ENCODE assay signal across 8 cellular contexts in genomic region chr11:118911880-118912741, GRCh38. TPM values are rescaled to one million over a fixed set of nuclear protein-coding genes. Genes with fewer than 3 reads are reported as not detected.
DNase-seq lines count a peak whose midpoint lies in the region; ATAC-seq and TF ChIP-seq lines count a peak whose summit lies in the region.

No MANE protein-coding gene starts in this region.

- H3K9me3 Mint-ChIP-seq in activated CD4-positive, alpha-beta memory T cell treated with anti-CD3 and anti-CD28 coated beads, Interleukin-2, amount 10 ng/mL, durations not matched to agents 7 days and 5 days = no peaks in the 10 kb centered on the region

- no peaks in the 10 kb centered on the region for H3K27me3 Mint-ChIP-seq in activated CD4-positive, alpha-beta memory T cell treated with anti-CD3 and anti-CD28 coated beads, Interleukin-2, amount 10 ng/mL, durations not matched to agents 7 days and 5 days

- H3K4me2 ChIP-seq in Loucy (ENCODE audit: low read depth, low read length, poor library complexity, severe bottlenecking) = peak overlapping the region; percentile 75

- H3K4me3 ChIP-seq in BJ (ENCODE audit: low read depth, low read length) (peak overlapping the region; percentile 1; the same call in 1 of the 2 replicates), Loucy (ENCODE audit: low read length, poor library complexity, severe bottlenecking) (peak overlapping the region; percentile 58), mesodermal cell (ENCODE audit: extremely low read depth, insufficient read depth, low read length, poor library complexity, severe bottlenecking) (peak overlapping the region; percentile 16)

- H3K27me3 ChIP-seq in BJ (ENCODE audit: control insufficient read depth, insufficient read depth, low read length) (no peaks in the 10 kb centered on the region), Loucy (ENCODE audit: insufficient read depth, low read length, poor library complexity, severe bottlenecking) (no peaks in the 10 kb centered on the region)

- peak overlapping the region; percentile 100 for H3K27ac ChIP-seq in mesodermal cell (ENCODE audit: low read depth, low read length, severe bottlenecking)

- POLR2A ChIA-PET in BJ (lab: Charles Lee) = interaction anchor here (0.6 to 1.6 kb wide), 2 partner anchors 120 to 121 kb away, joined by 3 to 8 read pairs; partner anchors contain the start of gene DDX6
- POLR2A ChIA-PET in activated CD4-positive, alpha-beta memory T cell treated with anti-CD3 and anti-CD28 coated beads, Interleukin-2, amount 10 ng/mL, durations not matched to agents 7 days and 5 days (lab: Charles Lee) = interaction anchor here (1.1 to 5.7 kb wide), 9 partner anchors 17 to 295 kb away, joined by 3 to 72 read pairs (median 5); partner anchors contain the start of genes CBL, CXCR5 and DDX6

- peak overlapping the region; percentile 71 for H3K9ac ChIP-seq in Loucy (ENCODE audit: low read depth, low read length, poor library complexity, severe bottlenecking)

- H3K9me3 ChIP-seq in Loucy (ENCODE audit: insufficient read depth, low read depth, low read length) (no peaks in the 10 kb centered on the region), mesodermal cell (ENCODE audit: control insufficient read depth, low read length) (no peaks in the 10 kb centered on the region)

- ATAC-seq in GM21390 (IDR thresholded peaks at IDR 0.05; ENCODE audit: unreplicated experiment) = no peak

- peak overlapping the region; percentile 59 for H3K4me3 Mint-ChIP-seq in activated CD4-positive, alpha-beta memory T cell treated with anti-CD3 and anti-CD28 coated beads, Interleukin-2, amount 10 ng/mL, durations not matched to agents 7 days and 5 days

- no peak overlapping the region for H2AFZ ChIP-seq in Loucy (ENCODE audit: low read length)

- TF ChIP-seq CTCF in BJ (IDR thresholded peaks at IDR 0.05; ENCODE audit: insufficient read depth, low read depth, low read length) (no peak), Loucy (conservative IDR thresholded peaks at IDR 0.05; ENCODE audit: low read length) (no peak)

- H3F3A ChIP-seq in Loucy (ENCODE audit: low read depth) = 0 out of 2 replicates have a peak, but pooled peaks cover 4% of the 10 kb centered on the region

- H3K9me2 ChIP-seq in Loucy (replicated peaks; ENCODE audit: low read depth, low read length) = no peaks in the 10 kb centered on the region

- peaks cover 14% of the 10 kb centered on the region for H3K36me3 Mint-ChIP-seq in activated CD4-positive, alpha-beta memory T cell treated with anti-CD3 and anti-CD28 coated beads, Interleukin-2, amount 10 ng/mL, durations not matched to agents 7 days and 5 days (ENCODE audit: low read depth)

- peaks cover 60% of the 10 kb centered on the region for H3K4me1 ChIP-seq in Loucy (ENCODE audit: insufficient read depth, low read length, poor library complexity, severe bottlenecking)
- peaks cover 91% of the 10 kb centered on the region for H3K4me1 ChIP-seq in mesodermal cell (ENCODE audit: control insufficient read depth, insufficient read depth, low read length, poor library complexity, severe bottlenecking)

- CTCF ChIA-PET in BJ (lab: Yijun Ruan, JAX) = interaction anchor here (1.0 to 1.4 kb wide), 2 partner anchors 16 to 27 kb away, joined by 3 to 4 read pairs; no protein-coding TSS in a partner anchor
- CTCF ChIA-PET in activated CD4-positive, alpha-beta memory T cell treated with anti-CD3 and anti-CD28 coated beads, Interleukin-2, amount 10 ng/mL, durations not matched to agents 7 days and 5 days (lab: Charles Lee) = interaction anchor here (1.1 to 9.8 kb wide), 7 partner anchors 14 to 253 kb away, joined by 3 to 270 read pairs (median 4); partner anchors contain the start of genes BCL9L, DDX6 and UPK2

- peak; percentile 66 for DNase-seq in BJ (ENCODE audit: low read depth)
- DNase-seq in activated CD4-positive, alpha-beta memory T cell treated with anti-CD3 and anti-CD28 coated beads, Interleukin-2, amount 10 ng/mL, durations not matched to agents 7 days and 5 days = peak; percentile 74
- peak; percentile 73 for DNase-seq in effector CD4-positive, alpha-beta T cell
- peak; percentile 57 to 69 for DNase-seq in stimulated activated CD8-positive, alpha-beta memory T cell treated with anti-CD3 and anti-CD28 coated beads, Interleukin-4, amount 100 ng/mL, for 1 hour (ENCODE audit: low read depth in 2 of 2, low spot score in 1 of 2)
- DNase-seq in medulla oblongata (ENCODE audit: extremely low spot score) = no peak

- 7 to 14% methylated on average over 4 to 16 of the region's 23 CpGs for WGBS in mesodermal cell (ENCODE audit: insufficient coverage in 2 of 2), 2 experiments

- H3K4me1 Mint-ChIP-seq in activated CD4-positive, alpha-beta memory T cell treated with anti-CD3 and anti-CD28 coated beads, Interleukin-2, amount 10 ng/mL, durations not matched to agents 7 days and 5 days = peaks cover 76% of the 10 kb centered on the region

- no peaks in the 10 kb centered on the region for H4K20me1 ChIP-seq in Loucy (ENCODE audit: insufficient read depth, low read length, poor library complexity, severe bottlenecking)

- H3K27ac Mint-ChIP-seq in activated CD4-positive, alpha-beta memory T cell treated with anti-CD3 and anti-CD28 coated beads, Interleukin-2, amount 10 ng/mL, durations not matched to agents 7 days and 5 days = peak overlapping the region; percentile 92

- peaks cover 12% of the 10 kb centered on the region for H3K36me3 ChIP-seq in BJ (ENCODE audit: control insufficient read depth, insufficient read depth, low read length)
- H3K36me3 ChIP-seq in Loucy (ENCODE audit: insufficient read depth, low read length) = no peaks in the 10 kb centered on the region; the same call in 1 of the 2 replicates
- peaks cover 32% of the 10 kb centered on the region for H3K36me3 ChIP-seq in mesodermal cell (ENCODE audit: control insufficient read depth, insufficient read depth, low read length)

- peaks cover 47% of the 10 kb centered on the region for H3K79me2 ChIP-seq in Loucy (ENCODE audit: insufficient read depth, low read length)

RNA-seq across cellular contexts. Expression of gene BCL9L, which starts 13.6 kb away (rescaled TPM):
- 8.6 and 15.0 TPM in 2 replicates for polyA plus RNA-seq in BJ (2011; rRNA removed)
- 12.8 and 23.3 TPM in 2 replicates for polyA minus RNA-seq in BJ (2011; rRNA and poly(A)+ RNA removed)
- 10 to 100 TPM; 56.8 to 62.5 TPM for total RNA-seq in activated CD4-positive, alpha-beta memory T cell treated with anti-CD3 and anti-CD28 coated beads, Interleukin-2, amount 10 ng/mL, durations not matched to agents 7 days and 5 days
- 31.3 TPM for polyA plus RNA-seq in mesodermal cell (2013, experiment 1 of 2)
- 31.9 TPM for polyA plus RNA-seq in mesodermal cell (2013, experiment 2 of 2)

RNA-seq across cellular contexts. Expression of gene CXCR5, which starts 28.4 kb away (rescaled TPM):
- not detected in 2 replicates for polyA plus RNA-seq in BJ (2011; rRNA removed)
- polyA minus RNA-seq in BJ (2011; rRNA and poly(A)+ RNA removed) = not detected in 2 replicates
- total RNA-seq in activated CD4-positive, alpha-beta memory T cell treated with anti-CD3 and anti-CD28 coated beads, Interleukin-2, amount 10 ng/mL, durations not matched to agents 7 days and 5 days = under 1 TPM; 0.83 to 0.86 TPM
- polyA plus RNA-seq in mesodermal cell (2013, experiment 1 of 2) = not detected
- not detected for polyA plus RNA-seq in mesodermal cell (2013, experiment 2 of 2)

RNA-seq across cellular contexts. Expression of gene UPK2, which starts 44.0 kb away (rescaled TPM):
- polyA plus RNA-seq in BJ (2011; rRNA removed) = 0.18 and 0.20 TPM in 2 replicates
- polyA minus RNA-seq in BJ (2011; rRNA and poly(A)+ RNA removed) = not detected in 2 replicates
- total RNA-seq in activated CD4-positive, alpha-beta memory T cell treated with anti-CD3 and anti-CD28 coated beads, Interleukin-2, amount 10 ng/mL, durations not matched to agents 7 days and 5 days = not detected
- not detected for polyA plus RNA-seq in mesodermal cell (2013, experiment 1 of 2)
- 0.35 TPM for polyA plus RNA-seq in mesodermal cell (2013, experiment 2 of 2)

RNA-seq across cellular contexts. Expression of gene FOXR1, which starts 59.5 kb away (rescaled TPM):
- polyA plus RNA-seq in BJ (2011; rRNA removed) = not detected in 2 replicates
- not detected in 2 replicates for polyA minus RNA-seq in BJ (2011; rRNA and poly(A)+ RNA removed)
- total RNA-seq in activated CD4-positive, alpha-beta memory T cell treated with anti-CD3 and anti-CD28 coated beads, Interleukin-2, amount 10 ng/mL, durations not matched to agents 7 days and 5 days = not detected
- polyA plus RNA-seq in mesodermal cell (2013, experiment 1 of 2) = not detected
- not detected for polyA plus RNA-seq in mesodermal cell (2013, experiment 2 of 2)

Comparison
In these comparisons a context has a peak if more than half of its experiments do, and no peak if none do; other contexts are left out.
1. H3K4me3 ChIP-seq: peak in every context shown above with its lines; median percentile 58 in Loucy; 16 in mesodermal cell; 1 in BJ.